Comparison of ENCODE assay signal across 12 cellular contexts in genomic region chr11:78190374-78190773, GRCh38. TPM values are rescaled to one million over a fixed set of nuclear protein-coding genes. Genes with fewer than 3 reads are reported as not detected.
DNase-seq lines count a peak whose midpoint lies in the region; ATAC-seq and TF ChIP-seq lines count a peak whose summit lies in the region.
"Had no signal": no experiment of that assay in that cellular context is flagged by ENCODE, and none has a peak within 500 bp of the region (broad histone marks: within the 10 kb centered on the region; RNA-seq: fewer than 3 reads in every experiment).

No MANE protein-coding gene starts in this region.

- no peaks in the 10 kb centered on the region for H4K20me1 ChIP-seq in MM.1S (ENCODE audit: insufficient read depth, low read length)

- H3K27ac ChIP-seq in layer of hippocampus (ENCODE audit: low read depth, low read length) (peak overlapping the region; percentile 9), subcutaneous abdominal adipose tissue (ENCODE audit: low read depth, low read length) (peak overlapping the region; percentile 60), MM.1S (ENCODE audit: low read length) (no peak overlapping the region)
- H3K27ac ChIP-seq: foreskin keratinocyte had no signal

- no peak for DNase-seq in activated T-cell treated with anti-CD3 and anti-CD28 coated beads, Interleukin-2, amount 50 U/mL, for 72 hours
- DNase-seq in activated T-cell treated with anti-CD3 and anti-CD28 coated beads, Interleukin-2, amount 50 U/mL, for 48 hours = no peak
- no peak for DNase-seq in activated CD4-positive, alpha-beta memory T cell treated with anti-CD3 and anti-CD28 coated beads for 36 hours
- DNase-seq in MM.1S = no peak
- no peak for DNase-seq in UCSD-AML1 (lab: John Stamatoyannopoulos, UW; ENCODE audit: unreplicated experiment)
- DNase-seq in anterior cingulate cortex (lab: John Stamatoyannopoulos, UW) = no peak
- DNase-seq: activated CD4-positive, alpha-beta T cell treated with anti-CD3 and anti-CD28 coated beads for 4 hours; foreskin keratinocyte; left ventricle myocardium superior had no signal

- H3F3A ChIP-seq in MM.1S (ENCODE audit: insufficient read depth, low read length) = no peaks in the 10 kb centered on the region

- no peak for ATAC-seq in activated T-cell treated with anti-CD3 and anti-CD28 coated beads, Interleukin-2, amount 50 U/mL, for 72 hours (replicated peaks in 1 of 2)
- ATAC-seq: foreskin keratinocyte, left ventricle myocardium superior, Right ventricle myocardium inferior had no signal

- no peaks in the 10 kb centered on the region for H3K9me3 Mint-ChIP-seq in activated T-cell treated with anti-CD3 and anti-CD28 coated beads, Interleukin-2, amount 50 U/mL, for 72 hours
- no peaks in the 10 kb centered on the region for H3K9me3 Mint-ChIP-seq in activated CD4-positive, alpha-beta memory T cell treated with anti-CD3 and anti-CD28 coated beads for 36 hours

- peaks cover 77% of the 10 kb centered on the region for H3K4me1 Mint-ChIP-seq in activated T-cell treated with anti-CD3 and anti-CD28 coated beads, Interleukin-2, amount 50 U/mL, for 72 hours (ENCODE audit: low read depth)
- peaks cover 66% of the 10 kb centered on the region for H3K4me1 Mint-ChIP-seq in activated CD4-positive, alpha-beta memory T cell treated with anti-CD3 and anti-CD28 coated beads for 36 hours (ENCODE audit: low read depth)

- H3K4me1 ChIP-seq in subcutaneous abdominal adipose tissue (ENCODE audit: control insufficient read depth in 5 of 5, insufficient read depth in 5 of 5, low read length in 5 of 5) = peaks cover 4 to 61% (median 45%) of the 10 kb centered on the region in 5 donors
- peaks cover 15% of the 10 kb centered on the region; the same call in 1 of the 2 replicates for H3K4me1 ChIP-seq in MM.1S (ENCODE audit: low read length)

- peaks cover 0 to 6% (median 2%) of the 10 kb centered on the region in 5 donors for H3K36me3 ChIP-seq in subcutaneous abdominal adipose tissue (ENCODE audit: control insufficient read depth in 5 of 5, insufficient read depth in 5 of 5, low read length in 5 of 5)
- no peaks in the 10 kb centered on the region for H3K36me3 ChIP-seq in MM.1S (replicated peaks; ENCODE audit: insufficient read depth, low read length)

- no peaks in the 10 kb centered on the region for H3K27me3 ChIP-seq in layer of hippocampus (ENCODE audit: control insufficient read depth, insufficient read depth, low read length)
- H3K27me3 ChIP-seq in subcutaneous abdominal adipose tissue (ENCODE audit: control insufficient read depth in 5 of 5, insufficient read depth in 4 of 5, low read length in 5 of 5) = no peaks in the 10 kb centered on the region
- no peaks in the 10 kb centered on the region for H3K27me3 ChIP-seq in MM.1S (replicated peaks; ENCODE audit: insufficient read depth, low read length)
- H3K27me3 ChIP-seq: foreskin keratinocyte had no signal

- peak overlapping the region; percentile 19 for H3K27ac Mint-ChIP-seq in activated T-cell treated with anti-CD3 and anti-CD28 coated beads, Interleukin-2, amount 50 U/mL, for 72 hours
- H3K27ac Mint-ChIP-seq in activated CD4-positive, alpha-beta memory T cell treated with anti-CD3 and anti-CD28 coated beads for 36 hours = no peak overlapping the region

- peak overlapping the region in 1 of 5 donors; percentile 87 for H3K9ac ChIP-seq in subcutaneous abdominal adipose tissue (ENCODE audit: low read length in 5 of 5)
- no peak overlapping the region for H3K9ac ChIP-seq in MM.1S (ENCODE audit: low read length)

- H3K4me3 ChIP-seq in subcutaneous abdominal adipose tissue (ENCODE audit: low read depth in 1 of 5, low read length in 5 of 5) (no peak overlapping the region), MM.1S (ENCODE audit: low read length) (no peak overlapping the region)

- no peaks in the 10 kb centered on the region for H3K9me2 ChIP-seq in MM.1S (replicated peaks; ENCODE audit: insufficient read depth, low read length)

- POLR2A ChIA-PET in activated CD4-positive, alpha-beta memory T cell treated with anti-CD3 and anti-CD28 coated beads for 36 hours (lab: Charles Lee) = no interaction called here

- H3K79me2 ChIP-seq in MM.1S (ENCODE audit: low read length) = 0 out of 2 replicates have a peak, but pooled peaks cover 5% of the 10 kb centered on the region

- intact Hi-C loops in activated CD4-positive, alpha-beta memory T cell treated with anti-CD3 and anti-CD28 coated beads for 36 hours (cut with micrococcal nuclease) = no loop called here

- CTCF ChIA-PET in activated CD4-positive, alpha-beta memory T cell treated with anti-CD3 and anti-CD28 coated beads for 36 hours (lab: Charles Lee) = no interaction called here

- H3K9me3 ChIP-seq in subcutaneous abdominal adipose tissue (ENCODE audit: control insufficient read depth in 5 of 5, low read length in 5 of 5) (no peaks in the 10 kb centered on the region), MM.1S (replicated peaks; ENCODE audit: insufficient read depth, low read length) (no peaks in the 10 kb centered on the region)

- TF ChIP-seq CTCF in MM.1S (IDR thresholded peaks at IDR 0.05; ENCODE audit: low read length) = no peak

- no peaks in the 10 kb centered on the region for H3K27me3 Mint-ChIP-seq in activated T-cell treated with anti-CD3 and anti-CD28 coated beads, Interleukin-2, amount 50 U/mL, for 72 hours (ENCODE audit: low read depth)
- no peaks in the 10 kb centered on the region for H3K27me3 Mint-ChIP-seq in activated CD4-positive, alpha-beta memory T cell treated with anti-CD3 and anti-CD28 coated beads for 36 hours

- peaks cover 8 to 17% of the 10 kb centered on the region in 2 donors for H3K36me3 Mint-ChIP-seq in activated T-cell treated with anti-CD3 and anti-CD28 coated beads, Interleukin-2, amount 50 U/mL, for 72 hours (ENCODE audit: insufficient read depth in 2 of 2)
- no peaks in the 10 kb centered on the region for H3K36me3 Mint-ChIP-seq in activated CD4-positive, alpha-beta memory T cell treated with anti-CD3 and anti-CD28 coated beads for 36 hours

- no peak overlapping the region for H3K4me2 ChIP-seq in MM.1S (ENCODE audit: low read depth, low read length)

- H3K4me3 Mint-ChIP-seq in activated T-cell treated with anti-CD3 and anti-CD28 coated beads, Interleukin-2, amount 50 U/mL, for 72 hours = peak overlapping the region; percentile 90 to 98
- H3K4me3 Mint-ChIP-seq in activated CD4-positive, alpha-beta memory T cell treated with anti-CD3 and anti-CD28 coated beads for 36 hours = peak overlapping the region; percentile 98

- H2AFZ ChIP-seq in MM.1S (ENCODE audit: low read length) = no peak overlapping the region

RNA-seq across cellular contexts. Expression of gene USP35, which starts 1.7 kb away (rescaled TPM):
- 10 to 100 TPM; 17.3 to 18.9 TPM for total RNA-seq in activated T-cell treated with anti-CD3 and anti-CD28 coated beads, Interleukin-2, amount 50 U/mL, for 72 hours
- total RNA-seq in activated CD4-positive, alpha-beta memory T cell treated with anti-CD3 and anti-CD28 coated beads for 36 hours = 1 to 10 TPM; 9.3 to 9.6 TPM

RNA-seq across cellular contexts. Expression of gene KCTD21, which starts 1.9 kb away (rescaled TPM):
- 10 to 100 TPM; 22.4 to 31.8 TPM for total RNA-seq in activated T-cell treated with anti-CD3 and anti-CD28 coated beads, Interleukin-2, amount 50 U/mL, for 72 hours
- 1 to 10 TPM; 7.9 to 8.8 TPM for total RNA-seq in activated CD4-positive, alpha-beta memory T cell treated with anti-CD3 and anti-CD28 coated beads for 36 hours

RNA-seq across cellular contexts. Expression of gene ALG8, which starts 50.9 kb away (rescaled TPM):
- total RNA-seq in activated T-cell treated with anti-CD3 and anti-CD28 coated beads, Interleukin-2, amount 50 U/mL, for 72 hours = 10 to 100 TPM; 45.6 to 47.9 TPM
- total RNA-seq in activated CD4-positive, alpha-beta memory T cell treated with anti-CD3 and anti-CD28 coated beads for 36 hours = 10 to 100 TPM; 45.8 to 45.9 TPM
